8 cellular contexts compared by ENCODE assay signal in genomic region chr1:181247-182216, GRCh38.
DNase-seq lines count a peak whose midpoint lies in the region; ATAC-seq and TF ChIP-seq lines count a peak whose summit lies in the region.
"Not testable (repeated sequence)": the region's sequence is repeated elsewhere in the genome, so short reads cannot be mapped to it uniquely, and the experiment has no call there.

No MANE protein-coding gene starts in this region.

- H3K27me3 Mint-ChIP-seq in activated naive CD8-positive, alpha-beta T cell treated with anti-CD3 and anti-CD28 coated beads, Interleukin-2, amount 10 ng/mL, durations not matched to agents 7 days and 5 days, result not testable (repeated sequence)

- not testable (repeated sequence) for H3K36me3 ChIP-seq in DND-41 (ENCODE audit: insufficient read depth, low read length); Loucy (ENCODE audit: insufficient read depth, low read length); left lung; thyroid gland

- ATAC-seq in DND-41 (ENCODE audit: insufficient read depth, low read depth); activated naive CD8-positive, alpha-beta T cell treated with anti-CD3 and anti-CD28 coated beads, Interleukin-2, amount 10 ng/mL, durations not matched to agents 7 days and 5 days (ENCODE audit: low read depth): not testable (repeated sequence)
- ATAC-seq in left lung, result peak; percentile 47

- H3K27me3 ChIP-seq in DND-41 (ENCODE audit: insufficient read depth, low read length, poor library complexity); Loucy (ENCODE audit: insufficient read depth, low read length, poor library complexity, severe bottlenecking); left lung; thyroid gland: not testable (repeated sequence)

- H3K9me3 ChIP-seq in DND-41 (ENCODE audit: insufficient read depth, low read length, severe bottlenecking); Loucy (ENCODE audit: insufficient read depth, low read depth, low read length); left lung; thyroid gland: not testable (repeated sequence)

- not testable (repeated sequence) for H3K4me1 ChIP-seq in DND-41 (ENCODE audit: insufficient read depth, low read length); Loucy (ENCODE audit: insufficient read depth, low read length, poor library complexity, severe bottlenecking); left lung; thyroid gland

- not testable (repeated sequence) for H3K36me3 Mint-ChIP-seq in activated naive CD8-positive, alpha-beta T cell treated with anti-CD3 and anti-CD28 coated beads, Interleukin-2, amount 10 ng/mL, durations not matched to agents 7 days and 5 days

- not testable (repeated sequence) for TF ChIP-seq CTCF in DND-41 (IDR thresholded peaks at IDR 0.05; ENCODE audit: borderline replicate concordance, extremely low read depth, low read length, poor library complexity, severe bottlenecking)
- TF ChIP-seq CTCF in Loucy (conservative IDR thresholded peaks at IDR 0.05; ENCODE audit: low read length) (peak; percentile 19; the same call in 1 of the 2 replicates), left lung (IDR thresholded peaks at IDR 0.05) (peak in 1 of 2 donors; percentile 15), thyroid gland (IDR thresholded peaks at IDR 0.05) (peak in 1 of 6 experiments; percentile 31)

- H3K4me3 Mint-ChIP-seq in activated naive CD8-positive, alpha-beta T cell treated with anti-CD3 and anti-CD28 coated beads, Interleukin-2, amount 10 ng/mL, durations not matched to agents 7 days and 5 days, result peak overlapping the region; percentile 25

- H3K9ac ChIP-seq in DND-41 (ENCODE audit: low read depth, low read length); Loucy (ENCODE audit: low read depth, low read length, poor library complexity, severe bottlenecking): not testable (repeated sequence)

- H3K79me2 ChIP-seq in DND-41 (ENCODE audit: insufficient read depth, low read length); Loucy (ENCODE audit: insufficient read depth, low read length): not testable (repeated sequence)

- not testable (repeated sequence) for H3K9me2 ChIP-seq in Loucy (replicated peaks; ENCODE audit: low read depth, low read length)

- H3K27ac Mint-ChIP-seq in activated naive CD8-positive, alpha-beta T cell treated with anti-CD3 and anti-CD28 coated beads, Interleukin-2, amount 10 ng/mL, durations not matched to agents 7 days and 5 days, result not testable (repeated sequence)

- intact Hi-C loops in left lung (cut with DNase I); thyroid gland (cut with DNase I): not testable (repeated sequence)

- not testable (repeated sequence) for H3K9me3 Mint-ChIP-seq in activated naive CD8-positive, alpha-beta T cell treated with anti-CD3 and anti-CD28 coated beads, Interleukin-2, amount 10 ng/mL, durations not matched to agents 7 days and 5 days

- not testable (repeated sequence) for H3K4me3 ChIP-seq in DND-41 (ENCODE audit: low read depth in 1 of 2, low read length in 2 of 2); Loucy (ENCODE audit: low read length, poor library complexity, severe bottlenecking); left lung; thyroid gland (replicated peaks in 1 of 3)

- 81% methylated on average over 45 to 49 of the region's 79 CpGs for WGBS in thyroid gland, 2 donors

- not testable (repeated sequence) for H3F3A ChIP-seq in Loucy (ENCODE audit: low read depth)

- POLR2A ChIA-PET in activated naive CD8-positive, alpha-beta T cell treated with anti-CD3 and anti-CD28 coated beads, Interleukin-2, amount 10 ng/mL, durations not matched to agents 7 days and 5 days (lab: Charles Lee), result not testable (repeated sequence)

- H4K20me1 ChIP-seq in DND-41 (ENCODE audit: insufficient read depth, low read length); Loucy (ENCODE audit: insufficient read depth, low read length, poor library complexity, severe bottlenecking): not testable (repeated sequence)

- H3K4me2 ChIP-seq in DND-41 (ENCODE audit: insufficient read depth, low read length); Loucy (ENCODE audit: low read depth, low read length, poor library complexity, severe bottlenecking): not testable (repeated sequence)

- H3K27ac ChIP-seq in DND-41 (ENCODE audit: low read length); left lung; thyroid gland: not testable (repeated sequence)

- not testable (repeated sequence) for H2AFZ ChIP-seq in DND-41 (ENCODE audit: low read depth, low read length); Loucy (ENCODE audit: low read length)

- peak; percentile 67 for DNase-seq in DND-41
- DNase-seq in activated CD4-positive, alpha-beta T cell treated with anti-CD3 and anti-CD28 coated beads for 4 hours, result peak; percentile 42 to 57
- DNase-seq in activated naive CD8-positive, alpha-beta T cell treated with anti-CD3 and anti-CD28 coated beads, Interleukin-2, amount 10 ng/mL, durations not matched to agents 7 days and 5 days, result peak; percentile 59
- peak; percentile 56 for DNase-seq in fibroblast of gingiva (ENCODE audit: low read depth)
- DNase-seq in left lung, result peak; percentile 56 to 82
- DNase-seq in renal cortical epithelial cell (ENCODE audit: low read depth), result peak; percentile 22
- peak; percentile 56 to 58 for DNase-seq in thyroid gland

- not testable (repeated sequence) for H3K4me1 Mint-ChIP-seq in activated naive CD8-positive, alpha-beta T cell treated with anti-CD3 and anti-CD28 coated beads, Interleukin-2, amount 10 ng/mL, durations not matched to agents 7 days and 5 days

- not testable (repeated sequence) for TF ChIP-seq POLR2A in thyroid gland (IDR thresholded peaks at IDR 0.05)
